ENCODE assay signal across 10 cellular contexts in genomic region chr9:128181480-128181879, GRCh38. TPM values are rescaled to one million over a fixed set of nuclear protein-coding genes. Genes with fewer than 3 reads are reported as not detected.
A peak's percentile ranks its signal among the peaks of the same experiment; 100 is the strongest.
DNase-seq lines count a peak whose midpoint lies in the region; TF ChIP-seq lines count a peak whose summit lies in the region.
"Not testable (repeated sequence)": the region's sequence is repeated elsewhere in the genome, so short reads cannot be mapped to it uniquely, and the experiment has no call there.
"Had no signal": no experiment of that assay in that cellular context is flagged by ENCODE, and none has a peak within 500 bp of the region (broad histone marks: within the 10 kb centered on the region; RNA-seq: fewer than 3 reads in every experiment).

No MANE protein-coding gene starts in this region.

- peak; percentile 34 to 74 (median 56) for TF ChIP-seq CTCF in adrenal gland (IDR thresholded peaks at IDR 0.05)
- TF ChIP-seq CTCF in dorsolateral prefrontal cortex (IDR thresholded peaks at IDR 0.05 in 54 of 56, conservative IDR thresholded peaks at IDR 0.05 in 2 of 56; ENCODE audit: low read depth in 1 of 56, partially characterized antibody in 56 of 56): peak in 54 of 56 donors; percentile 14 to 68 (median 49)
- TF ChIP-seq CTCF in glutamatergic neuron (IDR thresholded peaks at IDR 0.05; ENCODE audit: partially characterized antibody, unreplicated experiment): peak; percentile 48
- peak; percentile 16 for TF ChIP-seq CTCF in liver (IDR thresholded peaks at IDR 0.05; ENCODE audit: low read depth, low read length, missing input control)
- peak; percentile 42 for TF ChIP-seq CTCF in parathyroid adenoma (IDR thresholded peaks at IDR 0.05)
- TF ChIP-seq CTCF in transverse colon (IDR thresholded peaks at IDR 0.05): peak in 4 of 5 experiments; percentile 25 to 40 (median 36)

- peaks cover 10 to 12% of the 10 kb centered on the region in 2 donors for H3K4me1 ChIP-seq in adrenal gland (replicated peaks in 1 of 2)
- H3K4me1 ChIP-seq in liver (ENCODE audit: control insufficient read depth in 4 of 4, insufficient read depth in 4 of 4, low read length in 3 of 4); parathyroid adenoma; transverse colon: not testable (repeated sequence)

- not testable (repeated sequence) for H2AFZ ChIP-seq in parathyroid adenoma

- not testable (repeated sequence) for TF ChIP-seq EP300 in transverse colon (IDR thresholded peaks at IDR 0.05; ENCODE audit: low read depth)

- not testable (repeated sequence) for H3K4me3 Mint-ChIP-seq in glutamatergic neuron (ENCODE audit: unreplicated experiment)

- not testable (repeated sequence) for H3K4me3 ChIP-seq in adrenal gland; dorsolateral prefrontal cortex; liver (ENCODE audit: low read depth in 1 of 3, low read length in 3 of 3); parathyroid adenoma (ENCODE audit: low read depth, low read length); transverse colon

- not testable (repeated sequence) for H3K4me1 Mint-ChIP-seq in glutamatergic neuron (ENCODE audit: low read depth, unreplicated experiment)

- H3K27me3 Mint-ChIP-seq in glutamatergic neuron (ENCODE audit: unreplicated experiment): not testable (repeated sequence)

- intact Hi-C loops in adrenal gland (cut with DNase I); transverse colon (cut with DNase I; ENCODE audit: low total_unique reads): not testable (repeated sequence)
- intact Hi-C loops in dorsolateral prefrontal cortex (cut with DNase I): loop anchor here in 1 of 2 donors (10.0 kb wide), 1 partner anchor 243 kb away; the partner anchor contains the start of gene CERCAM

- 29 to 42% (median 35%) methylated on average over 6 to 12 of the region's 12 CpGs; no CpG with 5 or more reads in 1 of the 4 donors for WGBS in adrenal gland, 4 donors
- 73% methylated on average over 12 of the region's 12 CpGs for WGBS in liver
- WGBS in transverse colon (ENCODE audit: low coverage in 1 of 2), 2 donors: 59% methylated on average over 9 of the region's 12 CpGs; no CpG with 5 or more reads in 1 of the 2 donors

- TF ChIP-seq RAD21 in liver (IDR thresholded peaks at IDR 0.05): not testable (repeated sequence)

- in situ Hi-C loops in transverse colon (cut with MboI; ENCODE audit: low pct_ligation_motif_present in 1 of 4, low pct_unique_long_range_greater_than_20kb in 1 of 4, low sequenced_read_pairs in 3 of 4): not testable (repeated sequence)

- DNase-seq in ELF-1 (ENCODE audit: low read depth, low spot score): peak; percentile 87
- DNase-seq in NCI-H460 (ENCODE audit: extremely low read depth, low read depth): peak; percentile 37
- peak; percentile 63 to 90 (median 75) for DNase-seq in adrenal gland
- DNase-seq in dorsolateral prefrontal cortex: peak in 9 of 10 donors; percentile 53 to 81 (median 69)
- peak; percentile 80 for DNase-seq in glutamatergic neuron
- DNase-seq in transverse colon: peak; percentile 33

- not testable (repeated sequence) for H3K4me2 ChIP-seq in parathyroid adenoma (ENCODE audit: low read length)

- H3K9me3 ChIP-seq in adrenal gland (replicated peaks in 1 of 3); liver (ENCODE audit: control insufficient read depth in 4 of 4, low read length in 3 of 4); parathyroid adenoma (ENCODE audit: control insufficient read depth, low read length); transverse colon: not testable (repeated sequence)

- H3K36me3 ChIP-seq in adrenal gland (replicated peaks in 1 of 2): peaks cover 0 to 83% of the 10 kb centered on the region in 2 donors
- peaks cover 25 to 58% (median 32%) of the 10 kb centered on the region in 4 donors for H3K36me3 ChIP-seq in liver (ENCODE audit: control insufficient read depth in 4 of 4, insufficient read depth in 3 of 4, low read depth in 1 of 4, low read length in 3 of 4)
- not testable (repeated sequence) for H3K36me3 ChIP-seq in parathyroid adenoma (ENCODE audit: control insufficient read depth, insufficient read depth, low read length)
- H3K36me3 ChIP-seq in transverse colon: peaks cover 3 to 44% (median 25%) of the 10 kb centered on the region in 4 donors

- peak overlapping the region in 1 of 5 donors; percentile 31 for H3K27ac ChIP-seq in adrenal gland
- H3K27ac ChIP-seq in dorsolateral prefrontal cortex: peak overlapping the region in 7 of 59 donors; percentile 26 to 64 (median 46)
- not testable (repeated sequence) for H3K27ac ChIP-seq in liver (ENCODE audit: low read depth in 1 of 2, low read length in 2 of 2); parathyroid adenoma; transverse colon

- not testable (repeated sequence) for H3K9me3 Mint-ChIP-seq in glutamatergic neuron (ENCODE audit: unreplicated experiment)

- H3K36me3 Mint-ChIP-seq in glutamatergic neuron (ENCODE audit: unreplicated experiment): not testable (repeated sequence)

- H3K9ac ChIP-seq in liver (ENCODE audit: low read depth in 1 of 2, low read length in 2 of 2); parathyroid adenoma: not testable (repeated sequence)

- not testable (repeated sequence) for H3K79me2 ChIP-seq in parathyroid adenoma

- not testable (repeated sequence) for H3K27me3 ChIP-seq in adrenal gland; dorsolateral prefrontal cortex; liver (ENCODE audit: control insufficient read depth in 4 of 4, insufficient read depth in 4 of 4, low read length in 3 of 4); parathyroid adenoma (ENCODE audit: control insufficient read depth, insufficient read depth, low read length); transverse colon

- H3K27ac Mint-ChIP-seq in glutamatergic neuron (ENCODE audit: unreplicated experiment): peak overlapping the region; percentile 64

- not testable (repeated sequence) for TF ChIP-seq POLR2A in adrenal gland (IDR thresholded peaks at IDR 0.05); transverse colon (IDR thresholded peaks at IDR 0.05)

RNA-seq across cellular contexts. Expression of gene CIZ1, which starts 9.9 kb away (rescaled TPM):
- total RNA-seq in NCI-H460 (2014; rRNA removed; shearing (Covaris generic)): 51.0 and 56.6 TPM in 2 replicates
- polyA plus RNA-seq in NCI-H460 (2014; cell fraction: nucleus; rRNA removed): 80.2 and 91.2 TPM in 2 replicates
- 100 to 1,000 TPM in 3 of 8 donors, 10 to 100 TPM in 5; 49.5 to 142 (median 88.2) TPM for total RNA-seq in adrenal gland
- 100 to 1,000 TPM in 1 of 3 donors, 10 to 100 TPM in 2; 63.0 to 134 (median 65.2) TPM for polyA plus RNA-seq in adrenal gland
- 100 to 1,000 TPM; 120 to 216 (median 165) TPM for total RNA-seq in dorsolateral prefrontal cortex
- total RNA-seq in glutamatergic neuron (ENCODE audit: unreplicated experiment): 174 TPM
- 10 to 100 TPM; 12.5 to 15.5 TPM for total RNA-seq in liver
- polyA plus RNA-seq in liver: 10 to 100 TPM; 13.6 to 13.8 TPM
- total RNA-seq in transverse colon: 100 to 1,000 TPM in 1 of 4 donors, 10 to 100 TPM in 3; 59.9 to 211 (median 73.0) TPM

RNA-seq across cellular contexts. Expression of gene BBLN, which starts 21.4 kb away (rescaled TPM):
- 86.7 and 113 TPM in 2 replicates for total RNA-seq in NCI-H460 (2014; rRNA removed; shearing (Covaris generic))
- polyA plus RNA-seq in NCI-H460 (2014; cell fraction: nucleus; rRNA removed): 106 and 177 TPM in 2 replicates
- total RNA-seq in adrenal gland (1,000 to 10,000 TPM in 4 of 8 donors, 100 to 1,000 TPM in 4; 199 to 1,914 (median 666) TPM), dorsolateral prefrontal cortex (100 to 1,000 TPM in 104 of 120 experiments, 10 to 100 TPM in 16; 56.9 to 208 (median 122) TPM), glutamatergic neuron (ENCODE audit: unreplicated experiment) (147 TPM), liver (10 to 100 TPM; 13.4 to 23.6 TPM), transverse colon (100 to 1,000 TPM in 3 of 4 donors, 10 to 100 TPM in 1; 97.3 to 178 (median 149) TPM)
- polyA plus RNA-seq in adrenal gland (100 to 1,000 TPM in 2 of 3 donors, 1 to 10 TPM in 1; 5.5 to 924 (median 522) TPM), liver (10 to 100 TPM; 41.1 to 42.1 TPM)

RNA-seq across cellular contexts. Expression of gene DNM1, which starts 21.7 kb away (rescaled TPM):
- total RNA-seq in NCI-H460 (2014; rRNA removed; shearing (Covaris generic)): 1.0 and 1.2 TPM in 2 replicates
- polyA plus RNA-seq in NCI-H460 (2014; cell fraction: nucleus; rRNA removed): 3.8 and 6.9 TPM in 2 replicates
- total RNA-seq in adrenal gland (10 to 100 TPM in 6 of 8 donors, 1 to 10 TPM in 2; 2.4 to 14.7 (median 12.2) TPM), dorsolateral prefrontal cortex (1,000 to 10,000 TPM in 1 of 120 experiments, 100 to 1,000 TPM in 119; 213 to 1,033 (median 740) TPM), glutamatergic neuron (ENCODE audit: unreplicated experiment) (276 TPM), liver (1 to 10 TPM; 1.6 to 5.9 TPM), transverse colon (10 to 100 TPM in 2 of 4 donors, 1 to 10 TPM in 2; 7.5 to 41.8 (median 14.3) TPM)
- polyA plus RNA-seq in adrenal gland (10 to 100 TPM in 2 of 3 donors, 1 to 10 TPM in 1; 5.8 to 44.3 (median 17.5) TPM), liver (under 1 TPM; 0.29 to 0.68 TPM)

RNA-seq across cellular contexts. Expression of gene LCN2, which starts 32.2 kb away (rescaled TPM):
- not detected in 2 replicates for total RNA-seq in NCI-H460 (2014; rRNA removed; shearing (Covaris generic))
- polyA plus RNA-seq in NCI-H460 (2014; cell fraction: nucleus; rRNA removed): not detected in 2 replicates
- total RNA-seq in adrenal gland: 10 to 100 TPM in 1 of 8 donors, 1 to 10 TPM in 4, not detected in 3; 1.0 to 48.2 (median 1.2) TPM
- polyA plus RNA-seq in adrenal gland: 1 to 10 TPM in 2 of 3 donors, under 1 TPM in 1; 0.37 to 1.9 (median 1.7) TPM
- total RNA-seq in dorsolateral prefrontal cortex: 10 to 100 TPM in 1 of 120 experiments, 1 to 10 TPM in 18, under 1 TPM in 4, not detected in 97; 0.59 to 10.1 (median 1.4) TPM
- not detected for total RNA-seq in glutamatergic neuron (ENCODE audit: unreplicated experiment)
- total RNA-seq in liver: 1 to 10 TPM; 7.0 to 10.0 TPM
- 10 to 100 TPM; 10.8 to 64.5 TPM for polyA plus RNA-seq in liver
- 100 to 1,000 TPM in 1 of 4 donors, 10 to 100 TPM in 2, 1 to 10 TPM in 1; 8.6 to 115 (median 37.3) TPM for total RNA-seq in transverse colon
- total RNA-seq: CD4-positive, alpha-beta T cell; SJCRH30 had no signal

RNA-seq across cellular contexts. Expression of gene PTGES2, which starts 54.0 kb away (rescaled TPM):
- total RNA-seq in NCI-H460 (2014; rRNA removed; shearing (Covaris generic)): 76.6 and 80.3 TPM in 2 replicates
- polyA plus RNA-seq in NCI-H460 (2014; cell fraction: nucleus; rRNA removed): 251 and 278 TPM in 2 replicates
- total RNA-seq in adrenal gland: 100 to 1,000 TPM in 4 of 8 donors, 10 to 100 TPM in 4; 82.5 to 147 (median 101) TPM
- polyA plus RNA-seq in adrenal gland: 100 to 1,000 TPM in 2 of 3 donors, 10 to 100 TPM in 1; 69.5 to 104 (median 101) TPM
- 100 to 1,000 TPM in 43 of 120 experiments, 10 to 100 TPM in 77; 59.1 to 132 (median 93.5) TPM for total RNA-seq in dorsolateral prefrontal cortex
- 85.1 TPM for total RNA-seq in glutamatergic neuron (ENCODE audit: unreplicated experiment)
- 10 to 100 TPM; 22.8 to 34.7 TPM for total RNA-seq in liver
- polyA plus RNA-seq in liver: 10 to 100 TPM; 28.2 to 41.1 TPM
- total RNA-seq in transverse colon: 100 to 1,000 TPM; 109 to 434 (median 164) TPM

Comparison
In these comparisons a context has a peak if more than half of its experiments do, and no peak if none do; other contexts are left out.
1. DNase-seq: peak in every context shown above with its lines; median percentile 87 in ELF-1; 80 in glutamatergic neuron; 75 in adrenal gland; 69 in dorsolateral prefrontal cortex; 37 in NCI-H460; 33 in transverse colon.